ENCODE assay signal across 15 cellular contexts in the genomic region with DNA sequence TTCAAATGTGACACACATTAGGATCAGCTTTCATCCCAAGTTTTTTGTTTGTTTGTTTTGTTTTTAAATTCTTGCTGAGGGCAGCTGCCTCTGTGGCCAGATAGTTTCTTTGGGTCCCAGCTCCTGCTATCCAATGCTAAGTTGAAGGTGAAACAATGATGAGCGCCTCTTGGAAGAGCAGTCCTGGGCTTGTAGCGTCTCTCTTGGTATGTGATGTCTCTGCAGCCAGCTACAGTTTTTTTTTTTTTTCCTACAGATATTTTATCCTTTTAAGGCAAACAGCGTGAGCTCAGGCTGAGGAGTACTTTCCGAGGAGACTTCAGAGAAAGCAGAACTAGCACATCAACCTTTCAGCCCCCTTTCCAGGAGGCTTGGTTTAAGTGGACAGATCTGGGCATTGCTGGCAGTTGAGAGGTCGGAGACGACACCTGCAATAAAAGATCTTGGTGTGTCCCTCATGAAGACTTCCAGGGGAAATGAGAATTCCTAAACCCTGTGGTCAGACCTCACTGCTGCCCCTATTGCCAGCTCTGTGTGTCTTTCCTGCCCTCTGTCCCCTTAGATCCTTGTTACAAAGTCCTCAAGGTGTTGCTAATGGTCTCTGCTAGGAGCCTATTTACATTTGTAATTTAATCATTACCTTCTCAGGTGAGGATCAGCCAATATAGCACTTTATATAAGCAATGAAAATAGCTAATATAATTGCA. TPM values are rescaled to one million over a fixed set of nuclear protein-coding genes. Genes with fewer than 3 reads are reported as not detected.
DNase-seq lines count a peak whose midpoint lies in the region; TF ChIP-seq lines count a peak whose summit lies in the region.
"Had no signal": no experiment of that assay in that cellular context is flagged by ENCODE, and none has a peak within 500 bp of the region (broad histone marks: within the 10 kb centered on the region; RNA-seq: fewer than 3 reads in every experiment).

No MANE protein-coding gene starts in this region.

- H3K9me3 ChIP-seq in hepatocyte (ENCODE audit: low read depth): no peaks in the 10 kb centered on the region
- H3K9me3 ChIP-seq: neutrophil had no signal

- H3K79me2 ChIP-seq in hepatocyte: no peaks in the 10 kb centered on the region

- H3K27ac ChIP-seq in brain microvascular endothelial cell: no peak overlapping the region
- no peak overlapping the region for H3K27ac ChIP-seq in hepatocyte
- H3K27ac ChIP-seq in rectal smooth muscle tissue (ENCODE audit: low read depth, low read length): peak overlapping the region; percentile 79
- H3K27ac ChIP-seq: neutrophil had no signal

- H3K27me3 ChIP-seq in H7 (ENCODE audit: control insufficient read depth, insufficient read depth, low read length) (no peaks in the 10 kb centered on the region), brain microvascular endothelial cell (replicated peaks) (no peaks in the 10 kb centered on the region), hepatocyte (no peaks in the 10 kb centered on the region), rectal smooth muscle tissue (ENCODE audit: control insufficient read depth, insufficient read depth, low read length) (no peaks in the 10 kb centered on the region)
- H3K27me3 ChIP-seq: neutrophil had no signal

- H3K9me2 ChIP-seq in hepatocyte (replicated peaks; ENCODE audit: insufficient read depth): no peaks in the 10 kb centered on the region

- peak; percentile 16 for DNase-seq in H7
- no peak for DNase-seq in brain microvascular endothelial cell
- peak; percentile 11 for DNase-seq in hepatocyte (ENCODE audit: low spot score)
- DNase-seq in SW480 (ENCODE audit: low spot score): no peak
- no peak for DNase-seq in NCI-H2081 (lab: John Stamatoyannopoulos, UW)
- no peak for DNase-seq in putamen (ENCODE audit: low spot score)
- DNase-seq in GM13977 (ENCODE audit: low spot score): no peak
- DNase-seq: activated CD4-positive, CD25-positive, alpha-beta regulatory T cell treated with anti-CD3 and anti-CD28 coated beads, Interleukin-2, amount 50 U/mL, for 72 hours; dermis blood vessel endothelial cell; DMS79 treated with DMSO at 0.1 percent for 48 hours; left colon; NCI-H1092 treated with DMSO at 0.1 percent for 48 hours had no signal

- H2AFZ ChIP-seq in hepatocyte: peak overlapping the region; percentile 18

- peak overlapping the region; percentile 60 for H3K4me2 ChIP-seq in hepatocyte

- 28% methylated on average over 6 of the region's 6 CpGs for WGBS in hepatocyte (ENCODE audit: low lambda C conversion rate, missing lambda C conversion rate)

- H4K20me1 ChIP-seq in hepatocyte (ENCODE audit: insufficient read depth, poor library complexity, severe bottlenecking): no peaks in the 10 kb centered on the region

- H3K9ac ChIP-seq in rectal smooth muscle tissue (ENCODE audit: low read length): no peak overlapping the region

- H3K4me3 ChIP-seq in H7 (ENCODE audit: insufficient read depth, low read depth, low read length) (no peak overlapping the region), brain microvascular endothelial cell (ENCODE audit: low read depth, low read length) (no peak overlapping the region), hepatocyte (no peak overlapping the region), rectal smooth muscle tissue (ENCODE audit: low read length) (no peak overlapping the region)

- H3K36me3 ChIP-seq in H7 (replicated peaks; ENCODE audit: control insufficient read depth, insufficient read depth, low read length) (no peaks in the 10 kb centered on the region), brain microvascular endothelial cell (replicated peaks) (no peaks in the 10 kb centered on the region), hepatocyte (replicated peaks; ENCODE audit: insufficient read depth, low read depth) (no peaks in the 10 kb centered on the region), rectal smooth muscle tissue (ENCODE audit: control insufficient read depth, insufficient read depth, low read length) (no peaks in the 10 kb centered on the region)
- H3K36me3 ChIP-seq: neutrophil had no signal

- peak; percentile 16 for TF ChIP-seq CTCF in brain microvascular endothelial cell (IDR thresholded peaks at IDR 0.05; ENCODE audit: low read depth, low read length, missing control alignments)
- TF ChIP-seq CTCF in hepatocyte (IDR thresholded peaks at IDR 0.05; ENCODE audit: poor library complexity): peak; percentile 12
- no peak for TF ChIP-seq CTCF in GM13977 (IDR thresholded peaks at IDR 0.05; ENCODE audit: extremely low read depth, insufficient read depth, missing control alignments)

- in situ Hi-C loops in brain microvascular endothelial cell (cut with HindIII; ENCODE audit: low pct_ligation_motif_present, low sequenced_read_pairs) (no loop called here), GM13977 (cut with MboI; ENCODE audit: low pct_unique_long_range_greater_than_20kb, low sequenced_read_pairs, unreplicated experiment) (no loop called here)

- H3K4me1 ChIP-seq in hepatocyte (ENCODE audit: insufficient read depth) (peaks cover 9% of the 10 kb centered on the region), rectal smooth muscle tissue (ENCODE audit: control insufficient read depth, insufficient read depth, low read length) (peaks cover 14% of the 10 kb centered on the region)

RNA-seq across cellular contexts. Expression of a gene that starts 9.1 kb away (rescaled TPM):
- 7.3 and 8.9 TPM in 2 replicates for total RNA-seq in H7 (2014; rRNA removed; shearing (Covaris generic))
- 8.1 and 12.3 TPM in 2 replicates for total RNA-seq in hepatocyte
- 4.0 and 5.0 TPM in 2 replicates for polyA plus RNA-seq in hepatocyte
- total RNA-seq: T-helper 1 cell treated with Interleukin-12 subunit alpha and Interleukin-12 subunit beta and Interleukin-4 antibody, amounts not matched to agents 30 ng/mL and 1 ng/mL, for 36 hours had no signal

Comparison
In these comparisons a context has a peak if more than half of its experiments do, and no peak if none do; other contexts are left out.
1. DNase-seq: peak in H7 (single experiment) and hepatocyte (single experiment); none in brain microvascular endothelial cell (single experiment), SW480 (single experiment), NCI-H2081 (0 of 2), putamen (single experiment) and GM13977 (single experiment).